In the genomic region with DNA sequence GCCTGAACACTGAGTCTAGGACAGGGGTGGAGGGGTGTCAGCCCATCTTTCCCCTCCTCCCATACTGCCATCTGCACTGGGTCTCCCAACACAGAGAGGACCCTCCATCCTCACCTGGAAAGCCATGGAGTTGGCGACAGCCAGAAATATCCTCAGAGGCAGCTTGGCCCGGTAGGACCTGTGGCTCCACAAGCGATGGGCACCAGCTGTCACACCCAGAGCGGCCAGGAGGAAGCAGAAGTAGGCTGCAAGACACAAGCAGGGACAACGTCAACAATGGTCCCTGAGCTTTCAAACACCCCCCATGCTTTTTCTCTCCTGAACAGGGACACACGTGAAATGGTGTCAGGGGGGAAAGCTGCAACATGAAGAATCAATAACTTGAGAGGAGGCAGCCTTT, we compare ENCODE assay signal across 15 cellular contexts.
DNase-seq lines count a peak whose midpoint lies in the region; TF ChIP-seq lines count a peak whose summit lies in the region.
"Had no signal": no experiment of that assay in that cellular context is flagged by ENCODE, and none has a peak within 500 bp of the region (broad histone marks: within the 10 kb centered on the region; RNA-seq: fewer than 3 reads in every experiment).

No MANE protein-coding gene starts in this region.

- TF ChIP-seq CTCF in KMS-11 (conservative IDR thresholded peaks at IDR 0.05; ENCODE audit: low read depth, low read length) (no peak), dorsolateral prefrontal cortex (IDR thresholded peaks at IDR 0.05 in 54 of 56, conservative IDR thresholded peaks at IDR 0.05 in 2 of 56; ENCODE audit: low read depth in 1 of 56, partially characterized antibody in 56 of 56) (no peak), progenitor cell of endocrine pancreas (IDR thresholded peaks at IDR 0.05; ENCODE audit: unreplicated experiment) (no peak)

- no peak overlapping the region for H3K4me3 Mint-ChIP-seq in progenitor cell of endocrine pancreas (ENCODE audit: low read depth)
- H3K4me3 Mint-ChIP-seq: CD4-positive, alpha-beta T cell; H9 had no signal

- H3K36me3 ChIP-seq in ACC112 (ENCODE audit: insufficient read depth, low read length): no peaks in the 10 kb centered on the region
- H3K36me3 ChIP-seq in KMS-11 (ENCODE audit: insufficient read depth): no peaks in the 10 kb centered on the region
- H3K36me3 ChIP-seq in H7 (replicated peaks; ENCODE audit: control insufficient read depth, insufficient read depth, low read length): no peaks in the 10 kb centered on the region

- peaks cover 3% of the 10 kb centered on the region for H3K27me3 Mint-ChIP-seq in progenitor cell of endocrine pancreas
- H3K27me3 Mint-ChIP-seq: CD4-positive, alpha-beta T cell had no signal

- no peaks in the 10 kb centered on the region for H3K9me3 Mint-ChIP-seq in progenitor cell of endocrine pancreas (ENCODE audit: low read depth)
- H3K9me3 Mint-ChIP-seq: CD4-positive, alpha-beta T cell; H9 had no signal

- H3K4me3 ChIP-seq in ACC112 (ENCODE audit: low read depth, low read length) (no peak overlapping the region), KMS-11 (IDR thresholded peaks at IDR 0.05; ENCODE audit: insufficient read depth, low read depth, low read length) (no peak overlapping the region), dorsolateral prefrontal cortex (no peak overlapping the region), H7 (ENCODE audit: insufficient read depth, low read depth, low read length) (no peak overlapping the region)
- H3K4me3 ChIP-seq: GM12878, GM23248 had no signal

- no peak overlapping the region for H3K9ac ChIP-seq in KMS-11
- H3K9ac ChIP-seq: GM23248 had no signal

- intact Hi-C loops in dorsolateral prefrontal cortex (cut with DNase I): no loop called here

- H3K27ac Mint-ChIP-seq in progenitor cell of endocrine pancreas: no peak overlapping the region
- H3K27ac Mint-ChIP-seq: CD4-positive, alpha-beta T cell; H9 had no signal

- H3K4me1 ChIP-seq in ACC112 (ENCODE audit: control insufficient read depth, insufficient read depth, low read length, unreplicated experiment) (peaks cover 35% of the 10 kb centered on the region), KMS-11 (ENCODE audit: low read depth, poor library complexity, severe bottlenecking) (peaks cover 28% of the 10 kb centered on the region)

- H3K27ac ChIP-seq in ACC112 (ENCODE audit: low read depth, low read length) (peak overlapping the region; percentile 73), KMS-11 (no peak overlapping the region), dorsolateral prefrontal cortex (peak overlapping the region in 35 of 59 donors; percentile 9 to 84 (median 57)), substantia nigra (ENCODE audit: low read depth, low read length, poor library complexity, severe bottlenecking) (peak overlapping the region; percentile 1)

- H3K79me2 ChIP-seq in ACC112 (ENCODE audit: control insufficient read depth, insufficient read depth, low read length, unreplicated experiment) (no peaks in the 10 kb centered on the region), KMS-11 (ENCODE audit: insufficient read depth, low read depth) (no peaks in the 10 kb centered on the region)

- H3K36me3 Mint-ChIP-seq in progenitor cell of endocrine pancreas (ENCODE audit: insufficient read depth): peaks cover 2% of the 10 kb centered on the region

- H3K4me1 Mint-ChIP-seq in progenitor cell of endocrine pancreas (ENCODE audit: low read depth): peaks cover 12% of the 10 kb centered on the region

- H3K27me3 ChIP-seq in ACC112 (ENCODE audit: insufficient read depth, low read length) (no peaks in the 10 kb centered on the region), KMS-11 (ENCODE audit: insufficient read depth, low read depth) (no peaks in the 10 kb centered on the region), dorsolateral prefrontal cortex (no peaks in the 10 kb centered on the region), H7 (ENCODE audit: control insufficient read depth, insufficient read depth, low read length) (no peaks in the 10 kb centered on the region)

- H2AFZ ChIP-seq in ACC112 (ENCODE audit: low read length, unreplicated experiment) (no peak overlapping the region), KMS-11 (ENCODE audit: low read depth) (no peak overlapping the region)
- H2AFZ ChIP-seq: GM23248 had no signal

- peak overlapping the region; percentile 44 for H3K4me2 ChIP-seq in KMS-11

- peak in 1 of 10 donors; percentile 51 for DNase-seq in dorsolateral prefrontal cortex
- DNase-seq in substantia nigra (lab: John Stamatoyannopoulos, UW): peak in 1 of 49 donors; percentile 15
- no peak for DNase-seq in NCI-H524 (lab: John Stamatoyannopoulos, UW)
- no peak for DNase-seq in progenitor cell of endocrine pancreas (ENCODE audit: low spot score, unreplicated experiment)
- no peak for DNase-seq in H7
- DNase-seq: 8988T; ACHN; Calu3; CD4-positive, alpha-beta T cell; DMS 273 treated with DMSO at 0.1 percent for 48 hours; H9 had no signal

- H4K20me1 ChIP-seq in KMS-11 (ENCODE audit: insufficient read depth): no peaks in the 10 kb centered on the region
